8 cellular contexts compared by ENCODE assay signal in genomic region chr6:28816909-28817807, GRCh38.
A peak's percentile ranks its signal among the peaks of the same experiment; 100 is the strongest.
DNase-seq lines count a peak whose midpoint lies in the region; ATAC-seq, FAIRE-seq and TF ChIP-seq lines count a peak whose summit lies in the region.

No MANE protein-coding gene starts in this region.

- peaks cover 24% of the 10 kb centered on the region for H3K4me1 Mint-ChIP-seq in stimulated activated effector memory CD8-positive, alpha-beta T cell treated with anti-CD3 and anti-CD28 coated beads, Interleukin-12 subunit alpha, Interleukin-12 subunit beta, amount 100 ng/mL, for 72 hours

- ATAC-seq in stimulated activated effector memory CD8-positive, alpha-beta T cell treated with anti-CD3 and anti-CD28 coated beads, Interleukin-12 subunit alpha, Interleukin-12 subunit beta, amount 100 ng/mL, for 72 hours: peak; percentile 50
- ATAC-seq in HG02588 (IDR thresholded peaks at IDR 0.05; ENCODE audit: unreplicated experiment): no peak

- TF ChIP-seq CTCF in A673 (conservative IDR thresholded peaks at IDR 0.05; ENCODE audit: low read depth, low read length) (no peak), cardiac fibroblast (IDR thresholded peaks at IDR 0.05; ENCODE audit: low read depth, low read length) (no peak), esophagus muscularis mucosa (IDR thresholded peaks at IDR 0.05) (no peak)

- FAIRE-seq in GM19239 (lab: Jason Lieb, UNC): peak; percentile 77

- H3K36me3 ChIP-seq in A673 (ENCODE audit: insufficient read depth, low read length, poor library complexity, severe bottlenecking) (no peaks in the 10 kb centered on the region), esophagus muscularis mucosa (no peaks in the 10 kb centered on the region)

- POLR2A ChIA-PET in A673 (lab: Charles Lee; ENCODE audit: low non-redundant PET): interaction anchor here (1.3 kb wide), 1 partner anchor 46 kb away, joined by 3 read pairs; no protein-coding TSS in a partner anchor

- CTCF ChIA-PET in A673 (lab: Charles Lee): interaction anchor here (0.7 kb wide), 1 partner anchor 199 kb away, joined by 3 read pairs; no protein-coding TSS in a partner anchor

- BruUV-seq in A673 (replicated peaks; lab: Mats Ljungman, UMichigan): no TSS peak

- peaks cover 12% of the 10 kb centered on the region for H3K36me3 Mint-ChIP-seq in stimulated activated effector memory CD8-positive, alpha-beta T cell treated with anti-CD3 and anti-CD28 coated beads, Interleukin-12 subunit alpha, Interleukin-12 subunit beta, amount 100 ng/mL, for 72 hours

- no peak for TF ChIP-seq EP300 in esophagus muscularis mucosa (IDR thresholded peaks at IDR 0.05)

- H3K9me3 ChIP-seq in A673 (ENCODE audit: low read depth, low read length, poor library complexity, severe bottlenecking) (no peaks in the 10 kb centered on the region), esophagus muscularis mucosa (no peaks in the 10 kb centered on the region)

- intact Hi-C loops in A673 (cut with micrococcal nuclease; ENCODE audit: unreplicated experiment): no loop called here
- intact Hi-C loops in esophagus muscularis mucosa (cut with DNase I): no loop called here

- H3K4me1 ChIP-seq in A673 (ENCODE audit: insufficient read depth, low read length, poor library complexity, severe bottlenecking) (no peaks in the 10 kb centered on the region), esophagus muscularis mucosa (peaks cover 0 to 6% (median 5%) of the 10 kb centered on the region in 4 donors)

- H3K4me3 ChIP-seq in A673 (ENCODE audit: low read depth, low read length, poor library complexity, severe bottlenecking): peak overlapping the region; percentile 46
- H3K4me3 ChIP-seq in cardiac fibroblast (replicated peaks in 1 of 2; ENCODE audit: low read depth in 2 of 2, low read length in 2 of 2): peak overlapping the region; percentile 13 to 21
- no peak overlapping the region for H3K4me3 ChIP-seq in esophagus muscularis mucosa

- no peaks in the 10 kb centered on the region for H3K27me3 ChIP-seq in A673 (replicated peaks; ENCODE audit: insufficient read depth, low read depth, low read length, poor library complexity)
- H3K27me3 ChIP-seq in esophagus muscularis mucosa: peaks cover 0 to 96% (median 33%) of the 10 kb centered on the region in 4 donors

- peaks cover 3% of the 10 kb centered on the region for H3K9me3 Mint-ChIP-seq in stimulated activated effector memory CD8-positive, alpha-beta T cell treated with anti-CD3 and anti-CD28 coated beads, Interleukin-12 subunit alpha, Interleukin-12 subunit beta, amount 100 ng/mL, for 72 hours

- WGBS in esophagus muscularis mucosa: 5% methylated on average over 27 of the region's 27 CpGs

- peak; percentile 92 for DNase-seq in A673 (ENCODE audit: low spot score)
- DNase-seq in GM19239 (ENCODE audit: insufficient read length, low spot score): peak; percentile 16
- peak; percentile 70 for DNase-seq in NCI-H460 (ENCODE audit: extremely low read depth, low read depth)
- peak; percentile 56 to 92 for DNase-seq in cardiac fibroblast (ENCODE audit: low read depth in 2 of 2)
- peak in 1 of 2 donors; percentile 67 for DNase-seq in stimulated activated effector memory CD8-positive, alpha-beta T cell treated with anti-CD3 and anti-CD28 coated beads, Interleukin-12 subunit alpha, Interleukin-12 subunit beta, amount 100 ng/mL, for 72 hours (ENCODE audit: low spot score in 2 of 2)
- no peak for DNase-seq in esophagus muscularis mucosa (ENCODE audit: extremely low spot score)
- no peak for DNase-seq in NCI-H187 (lab: John Stamatoyannopoulos, UW)

- no peak overlapping the region for H3K27ac Mint-ChIP-seq in stimulated activated effector memory CD8-positive, alpha-beta T cell treated with anti-CD3 and anti-CD28 coated beads, Interleukin-12 subunit alpha, Interleukin-12 subunit beta, amount 100 ng/mL, for 72 hours

- H3K27ac ChIP-seq in A673 (ENCODE audit: low read depth, low read length, poor library complexity, severe bottlenecking): no peak overlapping the region
- H3K27ac ChIP-seq in esophagus muscularis mucosa (replicated peaks in 1 of 4): no peak overlapping the region

- no peak for TF ChIP-seq POLR2A in esophagus muscularis mucosa (IDR thresholded peaks at IDR 0.05; ENCODE audit: low read depth)

- H3K4me3 Mint-ChIP-seq in stimulated activated effector memory CD8-positive, alpha-beta T cell treated with anti-CD3 and anti-CD28 coated beads, Interleukin-12 subunit alpha, Interleukin-12 subunit beta, amount 100 ng/mL, for 72 hours: no peak overlapping the region

Comparison
In these comparisons a context has a peak if more than half of its experiments do, and no peak if none do; other contexts are left out.
1. DNase-seq: peak in A673 (single experiment), GM19239 (single experiment), NCI-H460 (single experiment) and cardiac fibroblast (2 of 2); none in esophagus muscularis mucosa (single experiment) and NCI-H187 (0 of 2).
2. H3K4me3 ChIP-seq: peak in A673 (single experiment) and cardiac fibroblast (2 of 2); none in esophagus muscularis mucosa (0 of 4).